ENCODE assay signal across 1 cellular context in the genomic region with DNA sequence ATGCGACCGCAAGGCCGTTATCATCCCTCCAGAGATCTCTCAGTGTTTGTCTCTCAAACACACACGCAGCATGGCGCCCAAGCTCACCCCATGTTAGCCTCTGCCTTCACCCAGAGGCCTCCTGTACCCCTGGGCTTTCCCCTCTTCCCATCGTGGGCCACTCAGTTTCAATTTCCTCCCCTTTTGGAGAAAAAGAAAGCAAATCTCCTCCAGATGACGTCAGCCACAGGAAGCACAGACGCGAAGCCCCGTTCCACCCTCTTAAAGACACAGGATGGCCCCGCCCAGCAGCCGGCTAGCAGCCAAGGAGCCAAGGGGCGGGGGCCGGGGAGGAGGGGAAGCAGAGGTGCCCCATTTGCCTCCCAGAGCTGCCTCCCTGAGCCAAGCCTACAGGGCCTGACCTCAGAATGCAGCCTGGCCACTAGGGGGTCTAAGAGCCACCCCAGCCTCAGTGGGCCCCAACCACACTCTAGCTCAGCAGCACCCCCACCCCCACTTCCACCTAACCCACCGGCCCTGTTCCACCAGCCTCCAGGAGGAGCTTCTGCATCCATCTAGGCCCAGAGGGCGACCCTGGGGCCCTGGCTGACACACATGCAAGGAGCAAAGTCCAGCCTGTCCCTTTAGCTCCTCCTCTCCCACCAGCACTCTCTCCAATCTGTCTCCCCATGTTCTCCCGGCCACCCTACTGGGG.
TF ChIP-seq lines count a peak whose summit lies in the region.

No MANE protein-coding gene starts in this region.

TF ChIP-seq in HEK293, 187 proteins besides CTCF, POLR2A, EP300 and RAD21 (continued from another document):
- TF ChIP-seq, protein P1, sequence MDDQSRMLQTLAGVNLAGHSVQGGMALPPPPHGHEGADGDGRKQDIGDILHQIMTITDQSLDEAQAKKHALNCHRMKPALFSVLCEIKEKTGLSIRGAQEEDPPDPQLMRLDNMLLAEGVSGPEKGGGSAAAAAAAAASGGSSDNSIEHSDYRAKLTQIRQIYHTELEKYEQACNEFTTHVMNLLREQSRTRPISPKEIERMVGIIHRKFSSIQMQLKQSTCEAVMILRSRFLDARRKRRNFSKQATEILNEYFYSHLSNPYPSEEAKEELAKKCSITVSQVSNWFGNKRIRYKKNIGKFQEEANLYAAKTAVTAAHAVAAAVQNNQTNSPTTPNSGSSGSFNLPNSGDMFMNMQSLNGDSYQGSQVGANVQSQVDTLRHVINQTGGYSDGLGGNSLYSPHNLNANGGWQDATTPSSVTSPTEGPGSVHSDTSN (CRISPR knock-in tag; IDR thresholded peaks at IDR 0.05) = no peak
- TF ChIP-seq TRIM28 (IDR thresholded peaks at IDR 0.05; ENCODE audit: borderline replicate concordance, low read length) = no peak
- TF ChIP-seq MEIS1 (CRISPR knock-in tag; IDR thresholded peaks at IDR 0.05; ENCODE audit: borderline replicate concordance) = no peak
- TF ChIP-seq, protein P2, sequence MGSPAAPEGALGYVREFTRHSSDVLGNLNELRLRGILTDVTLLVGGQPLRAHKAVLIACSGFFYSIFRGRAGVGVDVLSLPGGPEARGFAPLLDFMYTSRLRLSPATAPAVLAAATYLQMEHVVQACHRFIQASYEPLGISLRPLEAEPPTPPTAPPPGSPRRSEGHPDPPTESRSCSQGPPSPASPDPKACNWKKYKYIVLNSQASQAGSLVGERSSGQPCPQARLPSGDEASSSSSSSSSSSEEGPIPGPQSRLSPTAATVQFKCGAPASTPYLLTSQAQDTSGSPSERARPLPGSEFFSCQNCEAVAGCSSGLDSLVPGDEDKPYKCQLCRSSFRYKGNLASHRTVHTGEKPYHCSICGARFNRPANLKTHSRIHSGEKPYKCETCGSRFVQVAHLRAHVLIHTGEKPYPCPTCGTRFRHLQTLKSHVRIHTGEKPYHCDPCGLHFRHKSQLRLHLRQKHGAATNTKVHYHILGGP (tag by site-specific recombination; IDR thresholded peaks at IDR 0.05) = no peak
- TF ChIP-seq, protein P3, sequence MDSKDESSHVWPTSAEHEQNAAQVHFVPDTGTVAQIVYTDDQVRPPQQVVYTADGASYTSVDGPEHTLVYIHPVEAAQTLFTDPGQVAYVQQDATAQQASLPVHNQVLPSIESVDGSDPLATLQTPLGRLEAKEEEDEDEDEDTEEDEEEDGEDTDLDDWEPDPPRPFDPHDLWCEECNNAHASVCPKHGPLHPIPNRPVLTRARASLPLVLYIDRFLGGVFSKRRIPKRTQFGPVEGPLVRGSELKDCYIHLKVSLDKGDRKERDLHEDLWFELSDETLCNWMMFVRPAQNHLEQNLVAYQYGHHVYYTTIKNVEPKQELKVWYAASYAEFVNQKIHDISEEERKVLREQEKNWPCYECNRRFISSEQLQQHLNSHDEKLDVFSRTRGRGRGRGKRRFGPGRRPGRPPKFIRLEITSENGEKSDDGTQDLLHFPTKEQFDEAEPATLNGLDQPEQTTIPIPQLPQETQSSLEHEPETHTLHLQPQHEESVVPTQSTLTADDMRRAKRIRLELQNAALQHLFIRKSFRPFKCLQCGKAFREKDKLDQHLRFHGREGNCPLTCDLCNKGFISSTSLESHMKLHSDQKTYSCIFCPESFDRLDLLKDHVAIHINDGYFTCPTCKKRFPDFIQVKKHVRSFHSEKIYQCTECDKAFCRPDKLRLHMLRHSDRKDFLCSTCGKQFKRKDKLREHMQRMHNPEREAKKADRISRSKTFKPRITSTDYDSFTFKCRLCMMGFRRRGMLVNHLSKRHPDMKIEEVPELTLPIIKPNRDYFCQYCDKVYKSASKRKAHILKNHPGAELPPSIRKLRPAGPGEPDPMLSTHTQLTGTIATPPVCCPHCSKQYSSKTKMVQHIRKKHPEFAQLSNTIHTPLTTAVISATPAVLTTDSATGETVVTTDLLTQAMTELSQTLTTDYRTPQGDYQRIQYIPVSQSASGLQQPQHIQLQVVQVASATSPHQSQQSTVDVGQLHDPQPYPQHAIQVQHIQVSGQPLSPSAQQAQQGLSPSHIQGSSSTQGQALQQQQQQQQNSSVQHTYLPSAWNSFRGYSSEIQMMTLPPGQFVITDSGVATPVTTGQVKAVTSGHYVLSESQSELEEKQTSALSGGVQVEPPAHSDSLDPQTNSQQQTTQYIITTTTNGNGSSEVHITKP (tag by site-specific recombination; IDR thresholded peaks at IDR 0.05) = peak; percentile 74
- no peak for TF ChIP-seq ZNF768 (tag by site-specific recombination; IDR thresholded peaks at IDR 0.05)
- TF ChIP-seq ZNF302 (tag by site-specific recombination; IDR thresholded peaks at IDR 0.05; ENCODE audit: low read depth) = no peak
- no peak for TF ChIP-seq ZNF140 (tag by site-specific recombination; IDR thresholded peaks at IDR 0.05)
- TF ChIP-seq ZNF223 (tag by site-specific recombination; IDR thresholded peaks at IDR 0.05) = no peak
- peak; percentile 51 for TF ChIP-seq ZFP69B (tag by site-specific recombination; IDR thresholded peaks at IDR 0.05)
- peak; percentile 30 for TF ChIP-seq ZIC2 (tag by site-specific recombination; IDR thresholded peaks at IDR 0.05)
- TF ChIP-seq, protein P4, sequence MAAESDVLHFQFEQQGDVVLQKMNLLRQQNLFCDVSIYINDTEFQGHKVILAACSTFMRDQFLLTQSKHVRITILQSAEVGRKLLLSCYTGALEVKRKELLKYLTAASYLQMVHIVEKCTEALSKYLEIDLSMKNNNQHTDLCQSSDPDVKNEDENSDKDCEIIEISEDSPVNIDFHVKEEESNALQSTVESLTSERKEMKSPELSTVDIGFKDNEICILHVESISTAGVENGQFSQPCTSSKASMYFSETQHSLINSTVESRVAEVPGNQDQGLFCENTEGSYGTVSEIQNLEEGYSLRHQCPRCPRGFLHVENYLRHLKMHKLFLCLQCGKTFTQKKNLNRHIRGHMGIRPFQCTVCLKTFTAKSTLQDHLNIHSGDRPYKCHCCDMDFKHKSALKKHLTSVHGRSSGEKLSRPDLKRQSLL (tag by site-specific recombination; IDR thresholded peaks at IDR 0.05) = no peak
- no peak for TF ChIP-seq ZNF121 (tag by site-specific recombination; IDR thresholded peaks at IDR 0.05)
- no peak for TF ChIP-seq ZNF311 (tag by site-specific recombination; IDR thresholded peaks at IDR 0.05; ENCODE audit: borderline replicate concordance)
- no peak for TF ChIP-seq ZSCAN23 (tag by site-specific recombination; IDR thresholded peaks at IDR 0.05)
- TF ChIP-seq GLIS2 (tag by site-specific recombination; IDR thresholded peaks at IDR 0.05) = peak; percentile 87
- TF ChIP-seq ZNF792 (tag by site-specific recombination; IDR thresholded peaks at IDR 0.05) = no peak
- TF ChIP-seq, protein P5, sequence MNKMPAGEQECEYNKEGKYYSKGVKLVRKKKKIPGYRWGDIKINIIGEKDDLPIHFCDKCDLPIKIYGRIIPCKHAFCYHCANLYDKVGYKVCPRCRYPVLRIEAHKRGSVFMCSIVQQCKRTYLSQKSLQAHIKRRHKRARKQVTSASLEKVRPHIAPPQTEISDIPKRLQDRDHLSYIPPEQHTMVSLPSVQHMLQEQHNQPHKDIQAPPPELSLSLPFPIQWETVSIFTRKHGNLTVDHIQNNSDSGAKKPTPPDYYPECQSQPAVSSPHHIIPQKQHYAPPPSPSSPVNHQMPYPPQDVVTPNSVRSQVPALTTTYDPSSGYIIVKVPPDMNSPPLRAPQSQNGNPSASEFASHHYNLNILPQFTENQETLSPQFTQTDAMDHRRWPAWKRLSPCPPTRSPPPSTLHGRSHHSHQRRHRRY (tag by site-specific recombination; IDR thresholded peaks at IDR 0.05) = no peak
- TF ChIP-seq ZNF239 (tag by site-specific recombination; IDR thresholded peaks at IDR 0.05) = no peak
- TF ChIP-seq ZNF335 (tag by site-specific recombination; conservative IDR thresholded peaks at IDR 0.05) = peak; percentile 74
- 0 out of 2 replicates have a peak, but pooled peaks have one; percentile 39 for TF ChIP-seq SCRT2 (tag by site-specific recombination; IDR thresholded peaks at IDR 0.05)
TF ChIP-seq in HEK293: peak in this region for 43.
